In genomic region chr2:152062130-152063091, GRCh38 we compare ENCODE assay signal across 9 cellular contexts. TPM values are rescaled to one million over a fixed set of nuclear protein-coding genes. Genes with fewer than 3 reads are reported as not detected.
A peak's percentile ranks its signal among the peaks of the same experiment; 100 is the strongest.
DNase-seq lines count a peak whose midpoint lies in the region; ATAC-seq and TF ChIP-seq lines count a peak whose summit lies in the region.
"Had no signal": no experiment of that assay in that cellular context is flagged by ENCODE, and none has a peak within 500 bp of the region (broad histone marks: within the 10 kb centered on the region; RNA-seq: fewer than 3 reads in every experiment).

No MANE protein-coding gene starts in this region.

- no peaks in the 10 kb centered on the region for H3K36me3 Mint-ChIP-seq in CD4-positive, alpha-beta memory T cell

- H3K4me3 ChIP-seq in AG04450 (ENCODE audit: low read depth, low read length) (no peak overlapping the region), MG63 (peak overlapping the region; percentile 1; the same call in 1 of the 2 replicates)
- H3K4me3 ChIP-seq in CD4-positive, alpha-beta memory T cell (ENCODE audit: low read length in 2 of 2): no peak overlapping the region

- no peak for TF ChIP-seq CTCF in AG04450 (IDR thresholded peaks at IDR 0.05; ENCODE audit: low read depth, low read length)

- H3K9me3 Mint-ChIP-seq in CD4-positive, alpha-beta memory T cell: peaks cover 2 to 14% (median 5%) of the 10 kb centered on the region in 8 donors

- H3K27me3 Mint-ChIP-seq in CD4-positive, alpha-beta memory T cell: peaks cover 12 to 15% of the 10 kb centered on the region in 2 donors

- peaks cover 7% of the 10 kb centered on the region for H3K9me3 ChIP-seq in AG04450 (ENCODE audit: control insufficient read depth, insufficient read depth, low read length)
- peaks cover 18% of the 10 kb centered on the region for H3K9me3 ChIP-seq in MG63
- no peaks in the 10 kb centered on the region for H3K9me3 ChIP-seq in CD4-positive, alpha-beta memory T cell (ENCODE audit: control insufficient read depth in 1 of 2, low read length in 2 of 2)

- H3K27me3 ChIP-seq in AG04450 (ENCODE audit: control insufficient read depth, insufficient read depth, low read length): peaks cover 5% of the 10 kb centered on the region
- peaks cover 4% of the 10 kb centered on the region; the same call in 1 of the 2 replicates for H3K27me3 ChIP-seq in MG63
- peaks cover 7% of the 10 kb centered on the region for H3K27me3 ChIP-seq in CD4-positive, alpha-beta memory T cell (ENCODE audit: insufficient read depth, low read length)

- H3K4me1 Mint-ChIP-seq in CD4-positive, alpha-beta memory T cell: no peaks in the 10 kb centered on the region

- POLR2A ChIA-PET in AG04450 (lab: Yijun Ruan, JAX): no interaction called here
- POLR2A ChIA-PET in CD4-positive, alpha-beta memory T cell (lab: Charles Lee; ENCODE audit: partially characterized antibody): no interaction called here

- intact Hi-C loops in CD4-positive, alpha-beta memory T cell (cut with micrococcal nuclease): no loop called here

- no peak overlapping the region for H3K27ac Mint-ChIP-seq in CD4-positive, alpha-beta memory T cell

- CTCF ChIA-PET in AG04450 (lab: Charles Lee): interaction anchor here (1.7 to 2.4 kb wide), 2 partner anchors 26 to 37 kb away, joined by 7 read pairs; no protein-coding TSS in a partner anchor
- CTCF ChIA-PET in CD4-positive, alpha-beta memory T cell (lab: Charles Lee; ENCODE audit: partially characterized antibody): no interaction called here

- no peak overlapping the region for H3K27ac ChIP-seq in AG04450 (ENCODE audit: low read depth, low read length)
- no peak overlapping the region for H3K27ac ChIP-seq in CD4-positive, alpha-beta memory T cell (ENCODE audit: low read depth, low read length)
- H3K27ac ChIP-seq: VCaP had no signal

- peak; percentile 76 for ATAC-seq in GM19351 (IDR thresholded peaks at IDR 0.05; ENCODE audit: unreplicated experiment)

- H3K36me3 ChIP-seq in MG63: no peaks in the 10 kb centered on the region
- H3K36me3 ChIP-seq in CD4-positive, alpha-beta memory T cell (ENCODE audit: insufficient read depth, low read length): no peaks in the 10 kb centered on the region

- peak; percentile 20 for DNase-seq in AG04450 (ENCODE audit: low read depth, low spot score)
- DNase-seq in MG63: peak; percentile 80
- DNase-seq in inferior parietal cortex (ENCODE audit: extremely low spot score): peak; percentile 61
- DNase-seq in NCI-H2107 (lab: John Stamatoyannopoulos, UW): no peak
- no peak for DNase-seq in NCI-H1105 (lab: John Stamatoyannopoulos, UW)
- DNase-seq in CD4-positive, alpha-beta memory T cell: no peak
- no peak for DNase-seq in NCI-H2081 treated with DMSO at 0.1 percent for 48 hours (lab: John Stamatoyannopoulos, UW)

- no peaks in the 10 kb centered on the region for H3K4me1 ChIP-seq in CD4-positive, alpha-beta memory T cell (ENCODE audit: insufficient read depth, low read length)

- no peak overlapping the region for H3K4me3 Mint-ChIP-seq in CD4-positive, alpha-beta memory T cell

RNA-seq across cellular contexts. Expression of gene CACNB4, which starts 36.4 kb away (rescaled TPM):
- polyA plus RNA-seq in AG04450 (2011; rRNA removed): 0.19 and 0.22 TPM in 2 replicates
- polyA minus RNA-seq in AG04450 (2011; rRNA and poly(A)+ RNA removed): 0.26 and 0.41 TPM in 2 replicates
- not detected in 2 replicates for total RNA-seq in MG63 (2014; rRNA removed; shearing (Covaris generic); ENCODE audit: low replicate concordance)
- total RNA-seq in CD4-positive, alpha-beta memory T cell: under 1 TPM; 0.47 to 0.64 TPM
- polyA plus RNA-seq in CD4-positive, alpha-beta memory T cell: not detected

Comparison
In these comparisons a context has a peak if more than half of its experiments do, and no peak if none do; other contexts are left out.
1. DNase-seq: peak in AG04450 (single experiment), MG63 (single experiment) and inferior parietal cortex (single experiment); none in NCI-H2107 (single experiment), NCI-H1105 (single experiment), CD4-positive, alpha-beta memory T cell (0 of 5) and NCI-H2081 treated with DMSO at 0.1 percent for 48 hours (single experiment).